8 cellular contexts compared by ENCODE assay signal in the genomic region with DNA sequence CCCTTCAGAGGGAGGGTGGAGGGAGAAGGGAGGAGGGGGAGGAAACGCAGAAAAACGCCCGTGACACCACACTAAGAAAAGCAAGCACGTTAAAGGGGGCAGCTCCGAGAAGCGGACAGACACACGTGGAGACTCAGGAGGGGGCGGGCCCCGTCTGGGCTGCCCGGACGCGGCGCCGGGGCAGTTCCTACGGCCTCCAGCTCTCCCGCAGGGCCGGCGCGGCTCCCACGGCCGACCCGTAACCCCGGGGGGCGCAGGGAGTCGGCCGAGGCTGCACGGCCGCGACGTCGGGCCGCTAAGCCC. TPM values are rescaled to one million over a fixed set of nuclear protein-coding genes. Genes with fewer than 3 reads are reported as not detected.
DNase-seq lines count a peak whose midpoint lies in the region; ATAC-seq and TF ChIP-seq lines count a peak whose summit lies in the region.

No MANE protein-coding gene starts in this region.

- H3K4me1 ChIP-seq in SJCRH30 = no peaks in the 10 kb centered on the region

- TF ChIP-seq CTCF in astrocyte of the spinal cord (IDR thresholded peaks at IDR 0.05; ENCODE audit: low read depth, low read length) = no peak

- H3K27me3 ChIP-seq in SJCRH30 = no peaks in the 10 kb centered on the region

- H3K27ac ChIP-seq in SJCRH30 = peak overlapping the region; percentile 67

- in situ Hi-C loops in astrocyte of the spinal cord (cut with HindIII; ENCODE audit: low sequenced_read_pairs) = no loop called here

- ATAC-seq in GM18498 (IDR thresholded peaks at IDR 0.05; ENCODE audit: unreplicated experiment) (peak; percentile 36), HG02798 (IDR thresholded peaks at IDR 0.05; ENCODE audit: poor library complexity, unreplicated experiment) (peak; percentile 35)

- no peaks in the 10 kb centered on the region for H3K9me3 ChIP-seq in SJCRH30 (replicated peaks)

- peaks cover 10% of the 10 kb centered on the region for H3K36me3 ChIP-seq in SJCRH30

- peak overlapping the region; percentile 86 for H3K4me3 ChIP-seq in SJCRH30
- H3K4me3 ChIP-seq in astrocyte of the spinal cord (ENCODE audit: low read depth, low read length) = peak overlapping the region; percentile 69

- peak; percentile 15 to 36 for DNase-seq in SJCRH30
- DNase-seq in astrocyte of the spinal cord (ENCODE audit: low read depth, low spot score) = no peak
- peak; percentile 33 for DNase-seq in kidney tubule cell (ENCODE audit: low spot score)
- peak; percentile 42 to 60 for DNase-seq in stimulated activated CD8-positive, alpha-beta memory T cell treated with anti-CD3 and anti-CD28 coated beads, Interleukin-4, amount 100 ng/mL, for 4 hours (ENCODE audit: low read depth in 2 of 2, low spot score in 1 of 2)
- no peak for DNase-seq in D341Med (ENCODE audit: low spot score)
- no peak for DNase-seq in DMS79 treated with DMSO at 0.1 percent for 48 hours (lab: John Stamatoyannopoulos, UW)

RNA-seq across cellular contexts. Expression of gene KLHDC4, which starts 0.4 kb away (rescaled TPM):
- total RNA-seq in SJCRH30 (2014; rRNA removed; shearing (Covaris generic)) = 19.2 and 25.9 TPM in 2 replicates

Comparison
In these comparisons a context has a peak if more than half of its experiments do, and no peak if none do; other contexts are left out.
1. DNase-seq: peak in SJCRH30 (2 of 2), kidney tubule cell (single experiment) and stimulated activated CD8-positive, alpha-beta memory T cell treated with anti-CD3 and anti-CD28 coated beads, Interleukin-4, amount 100 ng/mL, for 4 hours (2 of 2); none in astrocyte of the spinal cord (single experiment), D341Med (single experiment) and DMS79 treated with DMSO at 0.1 percent for 48 hours (single experiment).